ENCODE assay signal across 7 cellular contexts in genomic region chr2:95641289-95641575, GRCh38. TPM values are rescaled to one million over a fixed set of nuclear protein-coding genes. Genes with fewer than 3 reads are reported as not detected.
"Had no signal": no experiment of that assay in that cellular context is flagged by ENCODE, and none has a peak within 500 bp of the region (broad histone marks: within the 10 kb centered on the region; RNA-seq: fewer than 3 reads in every experiment).

No MANE protein-coding gene starts in this region.

RNA-seq across cellular contexts. Expression of gene TRIM43, which starts 49.4 kb away (rescaled TPM):
- total RNA-seq: GM23248, H1, H9, HepG2, HFFc6, HT1080 had no signal
- polyA plus RNA-seq: GM23248, H1, HepG2, IgD-negative memory B cell had no signal
